28 cellular contexts compared by ENCODE assay signal in genomic region chr16:22010902-22011301, GRCh38. TPM values are rescaled to one million over a fixed set of nuclear protein-coding genes. Genes with fewer than 3 reads are reported as not detected.
DNase-seq lines count a peak whose midpoint lies in the region; ATAC-seq and TF ChIP-seq lines count a peak whose summit lies in the region.
"Had no signal": no experiment of that assay in that cellular context is flagged by ENCODE, and none has a peak within 500 bp of the region (broad histone marks: within the 10 kb centered on the region; RNA-seq: fewer than 3 reads in every experiment).

No MANE protein-coding gene starts in this region.

- no peak overlapping the region for H2BK12ac ChIP-seq in H9 (ENCODE audit: insufficient read length, low read depth, low read length)

- no peak for DNase-seq in effector memory CD8-positive, alpha-beta T cell
- DNase-seq in H9, result no peak
- no peak for DNase-seq in activated naive CD4-positive, alpha-beta T cell (lab: John Stamatoyannopoulos, UW)
- DNase-seq: CD8-positive, alpha-beta memory T cell; DMS79 treated with DMSO at 0.1 percent for 48 hours; GF-D8; KBM-7; MM.1S; NCI-H1048; NCI-H1417; NCI-H1694; NCI-H2029 treated with DMSO at 0.1 percent for 48 hours; NCI-H2227 treated with DMSO at 0.1 percent for 48 hours; NCI-H526 treated with DMSO at 0.1 percent for 48 hours; SHP77 had no signal

- H3K4me2 ChIP-seq in Loucy (ENCODE audit: low read depth, low read length, poor library complexity, severe bottlenecking) (peak overlapping the region; percentile 35), skeletal muscle satellite cell (ENCODE audit: low read length) (peak overlapping the region; percentile 57), H9 (ENCODE audit: insufficient read depth, insufficient read length, low read length) (no peak overlapping the region)

- CTCF ChIA-PET in HEK293 (lab: Yijun Ruan, JAX), result interaction anchor here (0.6 to 20.3 kb wide), 3 partner anchors 67 to 338 kb away, joined by 4 to 302 read pairs (median 7); no protein-coding TSS in a partner anchor

- H2AFZ ChIP-seq in Loucy (ENCODE audit: low read length) (no peak overlapping the region), H9 (ENCODE audit: low read length) (no peak overlapping the region)

- peaks cover 17% of the 10 kb centered on the region for H3K23me2 ChIP-seq in H9 (ENCODE audit: insufficient read length, low read depth, low read length, poor library complexity, severe bottlenecking)

- no peaks in the 10 kb centered on the region for H3K79me1 ChIP-seq in H9 (ENCODE audit: insufficient read depth, low read depth, low read length, poor library complexity, severe bottlenecking)

- no peaks in the 10 kb centered on the region for H3K27me3 Mint-ChIP-seq in effector memory CD8-positive, alpha-beta T cell
- H3K27me3 Mint-ChIP-seq in H9 (ENCODE audit: low read depth), result peaks cover 8% of the 10 kb centered on the region; the same call in 1 of the 2 replicates
- H3K27me3 Mint-ChIP-seq: B cell; CD8-positive, alpha-beta memory T cell had no signal

- H3K36me3 Mint-ChIP-seq in effector memory CD8-positive, alpha-beta T cell (ENCODE audit: insufficient read depth), result peaks cover 5% of the 10 kb centered on the region
- H3K36me3 Mint-ChIP-seq in H9 (ENCODE audit: insufficient read depth in 1 of 3, low read depth in 3 of 3), result no peaks in the 10 kb centered on the region

- H4K8ac ChIP-seq in H9 (replicated peaks; ENCODE audit: insufficient read length, low read depth, low read length), result no peak overlapping the region

- no peak for TF ChIP-seq CTCF in HEK293 (tag by site-specific recombination; IDR thresholded peaks at IDR 0.05)
- no peak for TF ChIP-seq CTCF in Loucy (conservative IDR thresholded peaks at IDR 0.05; ENCODE audit: low read length)
- TF ChIP-seq CTCF in H9 (conservative IDR thresholded peaks at IDR 0.05), result no peak

- H3K9ac ChIP-seq in Loucy (ENCODE audit: low read depth, low read length, poor library complexity, severe bottlenecking), result no peak overlapping the region
- no peak overlapping the region for H3K9ac ChIP-seq in skeletal muscle satellite cell (ENCODE audit: low read depth, low read length)
- H3K9ac ChIP-seq in H9 (ENCODE audit: extremely low read depth, insufficient read length, low read length), result no peak overlapping the region

- H3K4me1 Mint-ChIP-seq in effector memory CD8-positive, alpha-beta T cell (ENCODE audit: low read depth in 2 of 2), result peaks cover 31 to 53% of the 10 kb centered on the region in 2 donors
- H3K4me1 Mint-ChIP-seq in H9, result peaks cover 15% of the 10 kb centered on the region in 2 experiments

- H3K4me3 Mint-ChIP-seq in effector memory CD8-positive, alpha-beta T cell, result no peak overlapping the region
- H3K4me3 Mint-ChIP-seq in H9, result no peak overlapping the region

- no peak overlapping the region for H3K4ac ChIP-seq in H9 (ENCODE audit: low read depth, low read length)

- H3K18ac ChIP-seq in H9 (ENCODE audit: insufficient read length, low read depth, low read length), result no peak overlapping the region

- H3K79me2 ChIP-seq in Loucy (ENCODE audit: insufficient read depth, low read length), result peaks cover 38% of the 10 kb centered on the region
- H3K79me2 ChIP-seq in H9 (ENCODE audit: insufficient read depth, low read length), result peaks cover 3% of the 10 kb centered on the region; the same call in 1 of the 2 replicates

- H2BK120ac ChIP-seq in H9 (ENCODE audit: low read depth, low read length, poor library complexity, severe bottlenecking), result no peak overlapping the region

- no peak overlapping the region for H3T11ph ChIP-seq in H9 (ENCODE audit: low read length)

- H4K91ac ChIP-seq in H9 (ENCODE audit: insufficient read length, low read depth, low read length), result no peak overlapping the region

- no peak for ATAC-seq in effector memory CD8-positive, alpha-beta T cell (replicated peaks)
- no peak for ATAC-seq in GM19395 (IDR thresholded peaks at IDR 0.05; ENCODE audit: unreplicated experiment)
- ATAC-seq: Panc1 had no signal

- H3K27me3 ChIP-seq in Loucy (ENCODE audit: insufficient read depth, low read length, poor library complexity, severe bottlenecking) (no peaks in the 10 kb centered on the region), skeletal muscle satellite cell (ENCODE audit: control insufficient read depth, insufficient read depth, low read length) (no peaks in the 10 kb centered on the region), H9 (ENCODE audit: insufficient read depth, low read length) (no peaks in the 10 kb centered on the region)

- H3K4me1 ChIP-seq in HEK293 (ENCODE audit: control insufficient read depth, insufficient read depth, low read length) (peaks cover 5% of the 10 kb centered on the region), Loucy (ENCODE audit: insufficient read depth, low read length, poor library complexity, severe bottlenecking) (peaks cover 54% of the 10 kb centered on the region), skeletal muscle satellite cell (ENCODE audit: control insufficient read depth, insufficient read depth, low read length) (peaks cover 27% of the 10 kb centered on the region), H9 (ENCODE audit: insufficient read depth, low read length) (peaks cover 3% of the 10 kb centered on the region; the same call in 1 of the 2 replicates)

- H2AK5ac ChIP-seq in H9 (ENCODE audit: insufficient read length, low read length), result no peak overlapping the region

- whole genome bisulfite sequencing in H9 (ENCODE audit: extremely low coverage, insufficient read length, low lambda C conversion rate), result no CpG with 5 or more reads among the region's 5 CpGs

- peak overlapping the region; percentile 2 to 26 for H3K27ac Mint-ChIP-seq in effector memory CD8-positive, alpha-beta T cell
- H3K27ac Mint-ChIP-seq in H9, result no peak overlapping the region
- H3K27ac Mint-ChIP-seq: B cell had no signal

- H2BK5ac ChIP-seq in H9 (ENCODE audit: insufficient read length, low read length), result no peak overlapping the region

- 0 out of 2 replicates have a peak, but pooled peaks cover 3% of the 10 kb centered on the region for H3F3A ChIP-seq in Loucy (ENCODE audit: low read depth)

- POLR2A ChIA-PET in HEK293 (lab: Yijun Ruan, JAX), result interaction anchor here (1.0 kb wide), 1 partner anchor 15 kb away, joined by 3 read pairs; no protein-coding TSS in a partner anchor

- H4K20me1 ChIP-seq in Loucy (ENCODE audit: insufficient read depth, low read length, poor library complexity, severe bottlenecking) (peaks cover 19% of the 10 kb centered on the region), H9 (ENCODE audit: control insufficient read depth, insufficient read depth, insufficient read length) (no peaks in the 10 kb centered on the region)

- H3K27ac ChIP-seq in HEK293 (ENCODE audit: extremely low read depth, low read depth, low read length) (no peak overlapping the region), H9 (ENCODE audit: insufficient read length, low read depth, low read length) (no peak overlapping the region)
- H3K27ac ChIP-seq: C4-2B, RWPE1 had no signal

- no peak overlapping the region for H3K23ac ChIP-seq in H9 (ENCODE audit: insufficient read length, low read depth, low read length)

- H3K14ac ChIP-seq in H9 (ENCODE audit: insufficient read depth, low read length), result no peak overlapping the region

- H4K5ac ChIP-seq in H9 (ENCODE audit: insufficient read length, low read depth, low read length), result no peak overlapping the region

- H3K9me3 ChIP-seq in HEK293 (ENCODE audit: control insufficient read depth, insufficient read depth, low read depth, low read length) (no peaks in the 10 kb centered on the region), Loucy (ENCODE audit: insufficient read depth, low read depth, low read length) (no peaks in the 10 kb centered on the region), skeletal muscle satellite cell (replicated peaks; ENCODE audit: low read length) (no peaks in the 10 kb centered on the region), H9 (ENCODE audit: control insufficient read depth, low read depth, low read length) (no peaks in the 10 kb centered on the region)

- no peak overlapping the region for H2BK20ac ChIP-seq in H9 (ENCODE audit: low read depth, low read length, poor library complexity, severe bottlenecking)

- no peak overlapping the region for H3K56ac ChIP-seq in H9 (ENCODE audit: insufficient read length, low read depth, low read length)

- no peak overlapping the region for H3K4me3 ChIP-seq in HEK293 (ENCODE audit: low read depth, low read length)
- no peak overlapping the region for H3K4me3 ChIP-seq in Loucy (ENCODE audit: low read length, poor library complexity, severe bottlenecking)
- no peak overlapping the region for H3K4me3 ChIP-seq in skeletal muscle satellite cell (ENCODE audit: low read length)

- H3K9me2 ChIP-seq in Loucy (replicated peaks; ENCODE audit: low read depth, low read length), result no peaks in the 10 kb centered on the region

- H2BK15ac ChIP-seq in H9 (ENCODE audit: low read depth, low read length), result no peak overlapping the region

- H3K9me3 Mint-ChIP-seq in effector memory CD8-positive, alpha-beta T cell, result no peaks in the 10 kb centered on the region
- no peaks in the 10 kb centered on the region; a peak in 1 of 5 replicates for H3K9me3 Mint-ChIP-seq in H9
- H3K9me3 Mint-ChIP-seq: CD8-positive, alpha-beta memory T cell had no signal

- H3K36me3 ChIP-seq in HEK293 (ENCODE audit: control insufficient read depth in 2 of 2, insufficient read depth in 1 of 2, low read length in 2 of 2) (no peaks in the 10 kb centered on the region), Loucy (ENCODE audit: insufficient read depth, low read length) (no peaks in the 10 kb centered on the region), skeletal muscle satellite cell (ENCODE audit: insufficient read depth, low read length) (no peaks in the 10 kb centered on the region)

TF ChIP-seq in HEK293, 187 proteins besides CTCF, POLR2A, EP300 and RAD21 (continues in another document):
- TF ChIP-seq HOXA7 (CRISPR knock-in tag; IDR thresholded peaks at IDR 0.05; ENCODE audit: borderline replicate concordance) (no peak), ZNF530 (tag by site-specific recombination; IDR thresholded peaks at IDR 0.05; ENCODE audit: low read depth) (no peak), ZNF16 (tag by site-specific recombination; IDR thresholded peaks at IDR 0.05; ENCODE audit: low read depth) (no peak), SETDB1 (IDR thresholded peaks at IDR 0.05; ENCODE audit: insufficient read length, low read length) (no peak), ZNF48 (tag by site-specific recombination; IDR thresholded peaks at IDR 0.05) (no peak), ZBTB17 (tag by site-specific recombination; IDR thresholded peaks at IDR 0.05) (peak; percentile 44; the same call in 1 of the 2 replicates), ZNF585B (tag by site-specific recombination; IDR thresholded peaks at IDR 0.05) (peak; percentile 37; the same call in 1 of the 2 replicates), ZNF596 (tag by site-specific recombination; IDR thresholded peaks at IDR 0.05) (no peak), ZNF580 (tag by site-specific recombination; IDR thresholded peaks at IDR 0.05) (no peak)

RNA-seq across cellular contexts. Expression of gene MOSMO, which starts 3.0 kb away (rescaled TPM):
- total RNA-seq in skeletal muscle satellite cell (2012; rRNA removed), result 24.9 and 29.9 TPM in 2 replicates
- total RNA-seq in H9 (2021), result 12.4 and 13.5 TPM in 2 replicates

RNA-seq across cellular contexts. Expression of gene PDZD9, which starts 10.0 kb away (rescaled TPM):
- total RNA-seq in skeletal muscle satellite cell (2012; rRNA removed), result not detected in 2 replicates
- total RNA-seq in H9 (2021), result not detected in 2 replicates
- total RNA-seq: B cell; CD8-positive, alpha-beta memory T cell; H4; HT-29; LHCN-M2; NCI-H460; SK-MEL-5 had no signal

RNA-seq across cellular contexts. Expression of gene UQCRC2, which starts 57.7 kb away (rescaled TPM):
- 184 and 192 TPM in 2 replicates for total RNA-seq in skeletal muscle satellite cell (2012; rRNA removed)
- 224 and 228 TPM in 2 replicates for total RNA-seq in H9 (2021)

Comparison
In these comparisons a context has a peak if more than half of its experiments do, and no peak if none do; other contexts are left out.
1. H3K27ac Mint-ChIP-seq: peak in effector memory CD8-positive, alpha-beta T cell (2 of 2); none in H9 (0 of 3).